In the genomic region with DNA sequence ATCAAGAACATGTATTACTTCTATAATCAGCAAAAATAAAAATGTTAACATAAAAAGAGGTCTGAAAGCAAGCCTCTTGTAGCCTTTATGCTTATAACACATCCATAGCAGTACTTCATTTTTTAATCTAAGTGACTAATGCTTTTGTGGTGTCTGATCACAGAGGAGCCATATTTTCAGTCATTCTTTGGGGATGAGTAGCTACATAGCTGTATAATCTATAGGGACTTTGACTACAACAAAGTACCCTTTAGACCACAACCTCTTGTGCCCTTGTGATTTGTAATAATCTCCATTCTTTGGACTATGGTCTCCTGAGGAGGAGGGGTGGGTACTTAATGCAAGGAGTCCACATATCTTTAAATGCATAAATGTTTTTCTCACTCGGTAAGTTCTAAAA, we compare ENCODE assay signal across 1 cellular context.
TF ChIP-seq lines count a peak whose summit lies in the region.

No MANE protein-coding gene starts in this region.

TF ChIP-seq in IMR-90, 13 proteins besides CTCF, POLR2A, EP300 and RAD21:
- TF ChIP-seq MXI1 (IDR thresholded peaks at IDR 0.05; ENCODE audit: borderline replicate concordance, low read depth, low read length) (no peak), BHLHE40 (IDR thresholded peaks at IDR 0.05; ENCODE audit: low read depth, low read length) (peak; percentile 53; the same call in 1 of the 2 replicates), MAZ (IDR thresholded peaks at IDR 0.05; ENCODE audit: borderline replicate concordance, low read depth, low read length) (no peak), FOS (IDR thresholded peaks at IDR 0.05; ENCODE audit: low read depth, low read length) (0 out of 2 replicates have a peak, but pooled peaks have one; percentile 31)
